ENCODE assay signal across 7 cellular contexts in the genomic region with DNA sequence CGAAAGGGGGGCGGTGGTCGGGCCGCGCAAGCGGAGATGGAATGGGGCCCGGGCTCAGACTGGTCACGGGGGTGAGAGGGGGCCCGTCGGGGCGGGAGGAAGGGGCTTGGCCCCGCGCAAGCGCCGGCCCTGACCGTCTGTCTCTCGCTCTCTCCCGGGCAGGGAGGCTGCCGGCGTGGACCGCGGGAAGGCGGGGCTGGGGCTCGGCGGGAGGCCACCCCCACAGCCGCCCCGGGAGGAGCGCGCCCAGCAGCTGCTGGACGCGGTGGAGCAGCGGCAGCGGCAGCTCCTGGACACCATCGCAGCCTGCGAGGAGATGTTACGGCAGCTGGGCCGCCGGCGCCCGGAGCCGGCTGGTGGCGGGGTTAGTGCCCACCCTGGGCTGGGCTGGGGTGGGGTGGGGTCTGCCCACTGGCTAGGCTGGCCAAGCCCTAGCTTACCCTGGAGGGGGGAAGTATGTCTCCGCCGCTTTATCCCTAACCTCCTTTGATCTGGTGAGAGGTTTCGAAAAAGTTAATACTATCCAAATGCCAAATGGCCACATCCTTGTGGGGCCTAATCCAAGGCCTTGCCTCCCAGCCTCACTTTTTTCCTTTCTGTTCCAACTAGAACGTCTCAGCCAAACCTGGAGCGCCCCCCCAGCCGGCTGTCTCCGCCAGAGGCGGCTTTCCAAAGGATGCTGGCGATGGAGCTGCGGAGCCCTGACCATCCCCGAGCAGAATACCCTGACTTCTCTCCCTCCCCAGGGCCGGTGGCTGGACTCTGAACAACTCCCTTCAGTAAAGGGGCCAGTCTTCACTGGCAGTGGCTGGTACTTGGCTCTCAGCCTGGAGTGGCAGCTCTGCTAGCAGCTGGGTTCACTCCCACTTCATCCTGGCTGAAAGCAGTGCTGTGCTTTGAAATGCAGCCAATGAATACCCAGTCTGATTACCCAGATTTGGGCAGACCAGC. TPM values are rescaled to one million over a fixed set of nuclear protein-coding genes. Genes with fewer than 3 reads are reported as not detected.
DNase-seq lines count a peak whose midpoint lies in the region; ATAC-seq and TF ChIP-seq lines count a peak whose summit lies in the region.

No MANE protein-coding gene starts in this region.

- H3K27ac ChIP-seq in Peyer's patch (peak overlapping the region; percentile 89 to 97 (median 92)), right cardiac atrium (ENCODE audit: low read length) (peak overlapping the region; percentile 87)

- peaks cover 0 to 40% (median 0%) of the 10 kb centered on the region in 3 donors for H3K36me3 ChIP-seq in Peyer's patch

- intact Hi-C loops in right cardiac atrium (cut with DNase I), result no loop called here
- intact Hi-C loops in posterior cingulate gyrus (cut with DNase I), result loop anchor here (1.0 to 5.0 kb wide), 2 partner anchors 51 to 116 kb away; a partner anchor contains a TSS

- peak; percentile 32 for ATAC-seq in GM21390 (IDR thresholded peaks at IDR 0.05; ENCODE audit: unreplicated experiment)
- peak; percentile 90 to 93 for ATAC-seq in right cardiac atrium

- no peaks in the 10 kb centered on the region for H3K9me3 ChIP-seq in Peyer's patch
- H3K9me3 ChIP-seq in right cardiac atrium (ENCODE audit: control insufficient read depth, low read length), result no peaks in the 10 kb centered on the region

- H3K4me3 ChIP-seq in Peyer's patch, result peak overlapping the region; percentile 63 to 96 (median 94)
- peak overlapping the region; percentile 88 for H3K4me3 ChIP-seq in right cardiac atrium (ENCODE audit: low read length)

- H3K27me3 ChIP-seq in Peyer's patch (no peaks in the 10 kb centered on the region), right cardiac atrium (ENCODE audit: control insufficient read depth, insufficient read depth) (no peaks in the 10 kb centered on the region)

- peak in 1 of 2 donors; percentile 2 for TF ChIP-seq POLR2A in Peyer's patch (IDR thresholded peaks at IDR 0.05)

- TF ChIP-seq CTCF in Peyer's patch (IDR thresholded peaks at IDR 0.05), result no peak

- peaks cover 0 to 27% (median 15%) of the 10 kb centered on the region in 4 donors for H3K4me1 ChIP-seq in Peyer's patch
- H3K4me1 ChIP-seq in right cardiac atrium (ENCODE audit: control insufficient read depth, insufficient read depth, low read length), result peaks cover 8% of the 10 kb centered on the region

- WGBS in right cardiac atrium, result 1% methylated on average over 54 of the region's 54 CpGs

- DNase-seq in EL (peak; percentile 81), HPDE6-E6E7 (ENCODE audit: extremely low spot score) (peak; percentile 82), Peyer's patch (peak in 2 of 3 donors; percentile 61 to 88), astrocyte of the hippocampus (ENCODE audit: low read depth, low spot score) (peak; percentile 91), right cardiac atrium (peak; percentile 80 to 90 (median 88)), posterior cingulate gyrus (peak; percentile 85 to 98 (median 88))

RNA-seq across cellular contexts. Expression of a gene that starts 0.6 kb away (rescaled TPM):
- 10 to 100 TPM in 2 of 4 donors, 1 to 10 TPM in 2; 8.1 to 12.9 (median 9.7) TPM for total RNA-seq in Peyer's patch
- total RNA-seq in right cardiac atrium, result 1 to 10 TPM; 4.0 to 8.4 (median 5.8) TPM
- polyA plus RNA-seq in right cardiac atrium, result 5.7 TPM

RNA-seq across cellular contexts. Expression of a gene that starts 1.1 kb away (rescaled TPM):
- 100 to 1,000 TPM in 1 of 4 donors, 10 to 100 TPM in 3; 27.2 to 178 (median 39.6) TPM for total RNA-seq in Peyer's patch
- 10 to 100 TPM; 45.5 to 61.2 (median 55.5) TPM for total RNA-seq in right cardiac atrium
- polyA plus RNA-seq in right cardiac atrium, result 84.0 TPM

RNA-seq across cellular contexts. Expression of a gene that starts 15.0 kb away (rescaled TPM):
- 1 to 10 TPM; 3.3 to 3.8 (median 3.6) TPM for total RNA-seq in Peyer's patch
- 1 to 10 TPM in 3 of 4 donors, under 1 TPM in 1; 0.69 to 1.5 (median 1.2) TPM for total RNA-seq in right cardiac atrium
- polyA plus RNA-seq in right cardiac atrium, result 0.93 TPM

RNA-seq across cellular contexts. Expression of a gene that starts 43.7 kb away (rescaled TPM):
- total RNA-seq in Peyer's patch (10 to 100 TPM in 3 of 4 donors, 1 to 10 TPM in 1; 9.9 to 67.8 (median 58.0) TPM), right cardiac atrium (1 to 10 TPM in 1 of 4 donors, under 1 TPM in 3; 0.11 to 1.1 (median 0.36) TPM)
- 0.36 TPM for polyA plus RNA-seq in right cardiac atrium

RNA-seq across cellular contexts. Expression of a gene that starts 50.7 kb away (rescaled TPM):
- 1 to 10 TPM; 4.1 to 9.5 (median 8.1) TPM for total RNA-seq in Peyer's patch
- 10 to 100 TPM in 3 of 4 donors, 1 to 10 TPM in 1; 8.9 to 13.4 (median 11.0) TPM for total RNA-seq in right cardiac atrium
- 2.4 TPM for polyA plus RNA-seq in right cardiac atrium

Comparison
In these comparisons a context has a peak if more than half of its experiments do, and no peak if none do; other contexts are left out.
1. Peak in every context shown above with its lines: DNase-seq, ATAC-seq, H3K4me3 ChIP-seq and H3K27ac ChIP-seq.